1 cellular context compared by ENCODE assay signal in the genomic region with DNA sequence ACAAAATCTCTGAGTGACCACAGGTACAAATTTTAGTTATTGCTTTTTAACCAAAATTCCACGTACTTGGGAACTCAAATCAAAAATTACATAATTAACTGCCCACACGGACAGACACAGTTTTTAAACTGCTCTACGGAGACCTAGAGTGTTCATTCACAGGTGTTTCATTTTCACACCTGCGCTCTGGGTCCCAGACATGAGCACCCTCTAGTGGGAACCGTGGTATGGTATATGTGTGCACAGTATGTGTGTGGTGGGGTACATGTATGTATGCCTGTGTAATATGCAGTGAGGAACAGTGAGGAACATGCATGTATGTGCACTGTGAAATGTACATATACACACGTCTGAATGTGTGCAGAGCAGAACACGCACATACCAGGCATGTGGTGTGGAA.
TF ChIP-seq lines count a peak whose summit lies in the region.

No MANE protein-coding gene starts in this region.

TF ChIP-seq in H1, 55 proteins besides CTCF, POLR2A, EP300 and RAD21 (continued from another document):
- TF ChIP-seq ATF2 (IDR thresholded peaks at IDR 0.05; ENCODE audit: low read length) (no peak), PHF8 (conservative IDR thresholded peaks at IDR 0.05; ENCODE audit: low read depth, low read length) (no peak), USF2 (IDR thresholded peaks at IDR 0.05; ENCODE audit: low read length) (no peak), POU5F1 (IDR thresholded peaks at IDR 0.05; ENCODE audit: low read depth, low read length) (no peak), SAP30 (IDR thresholded peaks at IDR 0.05; ENCODE audit: insufficient read depth, insufficient replicate concordance, low read length) (no peak), EZH2 (IDR thresholded peaks at IDR 0.05; ENCODE audit: low read depth, low read length, severe bottlenecking) (no peak)
